Comparison of ENCODE assay signal across 8 cellular contexts in genomic region chr10:83871486-83872081, GRCh38.
A peak's percentile ranks its signal among the peaks of the same experiment; 100 is the strongest.
DNase-seq lines count a peak whose midpoint lies in the region; ATAC-seq, FAIRE-seq and TF ChIP-seq lines count a peak whose summit lies in the region.

No MANE protein-coding gene starts in this region.

- no peak for TF ChIP-seq POLR2A in gastroesophageal sphincter (IDR thresholded peaks at IDR 0.05)

- DNase-seq in GDM1 (lab: John Stamatoyannopoulos, UW) (peak; percentile 46), RCC 7860 (ENCODE audit: low spot score) (peak; percentile 44), pancreas (peak; percentile 42 to 81 (median 73)), urothelium cell line (ENCODE audit: low spot score) (peak; percentile 83)
- DNase-seq in activated T-helper 9 cell treated with anti-CD3 and anti-CD28 coated beads, Interleukin-2, amount 50 U/mL, for 16 hours (ENCODE audit: low read depth) = peak; percentile 18

- intact Hi-C loops in pancreas (cut with DNase I) = no loop called here

- WGBS in gastroesophageal sphincter (ENCODE audit: low coverage in 1 of 2), 2 donors = 11 to 15% methylated on average over 8 to 12 of the region's 14 CpGs
- WGBS in pancreas, 2 donors = 12% methylated on average over 14 of the region's 14 CpGs

- H3K4me3 ChIP-seq in gastroesophageal sphincter (no peak overlapping the region), pancreas (no peak overlapping the region)

- H3K27ac ChIP-seq in gastroesophageal sphincter = no peak overlapping the region
- no peak overlapping the region for H3K27ac ChIP-seq in pancreas

- H3K4me1 ChIP-seq in gastroesophageal sphincter (no peaks in the 10 kb centered on the region), pancreas (no peaks in the 10 kb centered on the region)

- TF ChIP-seq RAD21 in Ishikawa (IDR thresholded peaks at IDR 0.05; ENCODE audit: low read depth) = peak; percentile 93

- TF ChIP-seq CTCF in gastroesophageal sphincter (IDR thresholded peaks at IDR 0.05) (peak; percentile 62 to 90 (median 76)), pancreas (IDR thresholded peaks at IDR 0.05) (peak; percentile 92 to 97 (median 94))

- TF ChIP-seq EP300 in Ishikawa (IDR thresholded peaks at IDR 0.05; ENCODE audit: borderline replicate concordance) = no peak
- no peak for TF ChIP-seq EP300 in gastroesophageal sphincter (IDR thresholded peaks at IDR 0.05)

- FAIRE-seq in RCC 7860 (lab: Jason Lieb, UNC) = no peak
- no peak for FAIRE-seq in pancreas (lab: Jason Lieb, UNC)
- FAIRE-seq in urothelium cell line (lab: Jason Lieb, UNC) = no peak

- H3K27me3 ChIP-seq in gastroesophageal sphincter = no peaks in the 10 kb centered on the region
- no peaks in the 10 kb centered on the region for H3K27me3 ChIP-seq in pancreas

- ATAC-seq in GM21737 (IDR thresholded peaks at IDR 0.05; ENCODE audit: unreplicated experiment) = peak; percentile 95
- no peak for ATAC-seq in gastroesophageal sphincter
- ATAC-seq in pancreas = peak; percentile 84 to 100 (median 97)

- H3K9me3 ChIP-seq in gastroesophageal sphincter (no peaks in the 10 kb centered on the region), pancreas (no peaks in the 10 kb centered on the region)

- H3K36me3 ChIP-seq in gastroesophageal sphincter (no peaks in the 10 kb centered on the region), pancreas (no peaks in the 10 kb centered on the region)

TF ChIP-seq in Ishikawa, 13 proteins besides CTCF, POLR2A, EP300 and RAD21:
- TF ChIP-seq, protein P1, sequence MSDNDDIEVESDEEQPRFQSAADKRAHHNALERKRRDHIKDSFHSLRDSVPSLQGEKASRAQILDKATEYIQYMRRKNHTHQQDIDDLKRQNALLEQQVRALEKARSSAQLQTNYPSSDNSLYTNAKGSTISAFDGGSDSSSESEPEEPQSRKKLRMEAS (IDR thresholded peaks at IDR 0.05) = no peak
- 0 out of 2 replicates have a peak, but pooled peaks have one; percentile 22 for TF ChIP-seq YY1 (IDR thresholded peaks at IDR 0.05; ENCODE audit: low read depth)
- TF ChIP-seq TEAD4 (IDR thresholded peaks at IDR 0.05) = 0 out of 2 replicates have a peak, but pooled peaks have one; percentile 17

Comparison
In these comparisons a context has a peak if more than half of its experiments do, and no peak if none do; other contexts are left out.
1. DNase-seq: peak in every context shown above with its lines; median percentile 83 in urothelium cell line; 73 in pancreas; 46 in GDM1; 44 in RCC 7860; 18 in activated T-helper 9 cell treated with anti-CD3 and anti-CD28 coated beads, Interleukin-2, amount 50 U/mL, for 16 hours.